ENCODE assay signal across 8 cellular contexts in the genomic region with DNA sequence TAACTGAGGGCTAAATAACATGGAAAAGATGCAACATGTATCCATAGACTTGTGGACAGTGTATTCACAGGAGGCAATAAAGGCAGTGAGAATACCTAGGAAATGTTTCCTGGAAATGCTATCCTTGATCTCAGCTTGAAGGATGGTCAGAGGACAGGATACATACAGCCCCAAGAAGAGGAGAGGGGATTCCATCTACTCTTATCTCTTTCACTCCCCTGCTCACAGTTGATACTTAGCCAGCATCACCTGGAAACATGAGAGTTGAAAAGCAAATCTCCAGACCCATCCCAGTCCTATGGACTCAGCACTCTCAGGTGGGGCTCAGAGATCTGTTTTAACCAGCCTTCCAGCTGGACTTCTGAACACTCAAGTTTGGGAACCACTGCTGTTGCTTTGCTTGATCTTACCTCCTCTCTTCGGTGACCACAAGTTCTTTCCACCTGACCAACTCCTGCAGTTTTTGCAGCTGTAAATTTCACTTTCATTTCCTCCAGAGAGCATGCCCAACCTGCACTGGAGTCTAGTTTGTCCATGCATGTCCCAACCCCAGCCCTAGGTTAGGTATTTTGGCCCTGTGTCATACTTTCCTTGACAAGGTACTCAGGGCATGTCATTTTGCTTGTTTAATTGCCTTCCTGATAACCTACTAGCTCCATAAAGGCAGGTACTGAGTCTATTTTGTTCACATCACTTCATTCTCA. TPM values are rescaled to one million over a fixed set of nuclear protein-coding genes. Genes with fewer than 3 reads are reported as not detected.
DNase-seq lines count a peak whose midpoint lies in the region; ATAC-seq lines count a peak whose summit lies in the region.

No MANE protein-coding gene starts in this region.

- peak; percentile 62 for DNase-seq in activated CD4-positive, alpha-beta T cell treated with anti-CD3 and anti-CD28 coated beads, Interleukin-2, amount 10 ng/mL, durations not matched to agents 7 days and 5 days
- DNase-seq in activated CD4-positive, alpha-beta T cell treated with anti-CD3 and anti-CD28 coated beads, Interleukin-2, amount 50 U/mL, for 1 hour: no peak
- DNase-seq in activated CD8-positive, alpha-beta T cell treated with anti-CD3 and anti-CD28 coated beads, Interleukin-2, amount 10 ng/mL, durations not matched to agents 7 days and 5 days: peak; percentile 72
- peak in 1 of 2 donors; percentile 26 for DNase-seq in stimulated activated naive CD8-positive, alpha-beta T cell treated with anti-CD3 and anti-CD28 coated beads, Interleukin-15, amount 100 ng/mL, for 72 hours
- DNase-seq in superior temporal gyrus (ENCODE audit: extremely low spot score): no peak
- no peak for DNase-seq in cerebellum (ENCODE audit: low spot score)
- DNase-seq in activated effector memory CD4-positive, alpha-beta T cell treated with Interleukin-2 at 50 U/mL for 16 hours: no peak

- H3K9me3 Mint-ChIP-seq in activated CD4-positive, alpha-beta T cell treated with anti-CD3 and anti-CD28 coated beads, Interleukin-2, amount 10 ng/mL, durations not matched to agents 7 days and 5 days: peaks cover 6% of the 10 kb centered on the region
- H3K9me3 Mint-ChIP-seq in activated CD8-positive, alpha-beta T cell treated with anti-CD3 and anti-CD28 coated beads, Interleukin-2, amount 10 ng/mL, durations not matched to agents 7 days and 5 days (ENCODE audit: insufficient read depth): no peaks in the 10 kb centered on the region
- no peaks in the 10 kb centered on the region for H3K9me3 Mint-ChIP-seq in stimulated activated naive CD8-positive, alpha-beta T cell treated with anti-CD3 and anti-CD28 coated beads, Interleukin-15, amount 100 ng/mL, for 72 hours

- peaks cover 80% of the 10 kb centered on the region for H3K4me1 Mint-ChIP-seq in activated CD4-positive, alpha-beta T cell treated with anti-CD3 and anti-CD28 coated beads, Interleukin-2, amount 10 ng/mL, durations not matched to agents 7 days and 5 days
- peaks cover 81% of the 10 kb centered on the region for H3K4me1 Mint-ChIP-seq in activated CD8-positive, alpha-beta T cell treated with anti-CD3 and anti-CD28 coated beads, Interleukin-2, amount 10 ng/mL, durations not matched to agents 7 days and 5 days (ENCODE audit: low read depth)
- H3K4me1 Mint-ChIP-seq in stimulated activated naive CD8-positive, alpha-beta T cell treated with anti-CD3 and anti-CD28 coated beads, Interleukin-15, amount 100 ng/mL, for 72 hours: peaks cover 79% of the 10 kb centered on the region

- peak overlapping the region; percentile 79 for H3K27ac Mint-ChIP-seq in activated CD4-positive, alpha-beta T cell treated with anti-CD3 and anti-CD28 coated beads, Interleukin-2, amount 10 ng/mL, durations not matched to agents 7 days and 5 days
- H3K27ac Mint-ChIP-seq in activated CD8-positive, alpha-beta T cell treated with anti-CD3 and anti-CD28 coated beads, Interleukin-2, amount 10 ng/mL, durations not matched to agents 7 days and 5 days: peak overlapping the region; percentile 80
- H3K27ac Mint-ChIP-seq in stimulated activated naive CD8-positive, alpha-beta T cell treated with anti-CD3 and anti-CD28 coated beads, Interleukin-15, amount 100 ng/mL, for 72 hours: peak overlapping the region in 1 of 2 donors; percentile 82

- peak; percentile 88 for ATAC-seq in HG02981 (IDR thresholded peaks at IDR 0.05; ENCODE audit: unreplicated experiment)
- ATAC-seq in activated CD8-positive, alpha-beta T cell treated with anti-CD3 and anti-CD28 coated beads, Interleukin-2, amount 10 ng/mL, durations not matched to agents 7 days and 5 days: peak; percentile 88
- ATAC-seq in stimulated activated naive CD8-positive, alpha-beta T cell treated with anti-CD3 and anti-CD28 coated beads, Interleukin-15, amount 100 ng/mL, for 72 hours: peak; percentile 79

- peaks cover 68% of the 10 kb centered on the region for H3K36me3 Mint-ChIP-seq in activated CD4-positive, alpha-beta T cell treated with anti-CD3 and anti-CD28 coated beads, Interleukin-2, amount 10 ng/mL, durations not matched to agents 7 days and 5 days (ENCODE audit: low read depth)
- peaks cover 75% of the 10 kb centered on the region for H3K36me3 Mint-ChIP-seq in activated CD8-positive, alpha-beta T cell treated with anti-CD3 and anti-CD28 coated beads, Interleukin-2, amount 10 ng/mL, durations not matched to agents 7 days and 5 days (ENCODE audit: low read depth)

- POLR2A ChIA-PET in activated CD4-positive, alpha-beta T cell treated with anti-CD3 and anti-CD28 coated beads, Interleukin-2, amount 10 ng/mL, durations not matched to agents 7 days and 5 days (lab: Charles Lee): interaction anchor here (0.6 kb wide), 1 partner anchor 9 kb away, joined by 4 read pairs; no protein-coding TSS in a partner anchor
- POLR2A ChIA-PET in activated CD8-positive, alpha-beta T cell treated with anti-CD3 and anti-CD28 coated beads, Interleukin-2, amount 10 ng/mL, durations not matched to agents 7 days and 5 days (lab: Charles Lee): interaction anchor here (1.1 to 1.6 kb wide), 2 partner anchors 9 to 216 kb away, joined by 3 to 4 read pairs; no protein-coding TSS in a partner anchor

- no peaks in the 10 kb centered on the region for H3K27me3 Mint-ChIP-seq in activated CD4-positive, alpha-beta T cell treated with anti-CD3 and anti-CD28 coated beads, Interleukin-2, amount 10 ng/mL, durations not matched to agents 7 days and 5 days
- no peaks in the 10 kb centered on the region for H3K27me3 Mint-ChIP-seq in activated CD8-positive, alpha-beta T cell treated with anti-CD3 and anti-CD28 coated beads, Interleukin-2, amount 10 ng/mL, durations not matched to agents 7 days and 5 days (ENCODE audit: low read depth)
- H3K27me3 Mint-ChIP-seq in stimulated activated naive CD8-positive, alpha-beta T cell treated with anti-CD3 and anti-CD28 coated beads, Interleukin-15, amount 100 ng/mL, for 72 hours: no peaks in the 10 kb centered on the region

- peak overlapping the region; percentile 37 for H3K4me3 Mint-ChIP-seq in activated CD4-positive, alpha-beta T cell treated with anti-CD3 and anti-CD28 coated beads, Interleukin-2, amount 10 ng/mL, durations not matched to agents 7 days and 5 days
- H3K4me3 Mint-ChIP-seq in activated CD8-positive, alpha-beta T cell treated with anti-CD3 and anti-CD28 coated beads, Interleukin-2, amount 10 ng/mL, durations not matched to agents 7 days and 5 days: peak overlapping the region; percentile 59
- H3K4me3 Mint-ChIP-seq in stimulated activated naive CD8-positive, alpha-beta T cell treated with anti-CD3 and anti-CD28 coated beads, Interleukin-15, amount 100 ng/mL, for 72 hours: peak overlapping the region; percentile 52 to 70

- CTCF ChIA-PET in activated CD4-positive, alpha-beta T cell treated with anti-CD3 and anti-CD28 coated beads, Interleukin-2, amount 10 ng/mL, durations not matched to agents 7 days and 5 days (lab: Charles Lee): interaction anchor here (0.6 to 1.8 kb wide), 5 partner anchors 9 to 21 kb away, joined by 3 to 5 read pairs (median 3); no protein-coding TSS in a partner anchor
- CTCF ChIA-PET in activated CD8-positive, alpha-beta T cell treated with anti-CD3 and anti-CD28 coated beads, Interleukin-2, amount 10 ng/mL, durations not matched to agents 7 days and 5 days (lab: Charles Lee): interaction anchor here (1.2 to 1.4 kb wide), 2 partner anchors 11 to 73 kb away, joined by 4 to 6 read pairs; partner anchors contain the start of gene RELL1

RNA-seq across cellular contexts. Expression of gene RELL1, which starts 10.4 kb away (rescaled TPM):
- total RNA-seq in activated CD4-positive, alpha-beta T cell treated with anti-CD3 and anti-CD28 coated beads, Interleukin-2, amount 10 ng/mL, durations not matched to agents 7 days and 5 days: 10 to 100 TPM; 32.3 to 35.1 TPM
- total RNA-seq in activated CD8-positive, alpha-beta T cell treated with anti-CD3 and anti-CD28 coated beads, Interleukin-2, amount 10 ng/mL, durations not matched to agents 7 days and 5 days: 10 to 100 TPM; 41.9 to 43.2 TPM
- total RNA-seq in cerebellum: 57.6 TPM

Comparison
In these comparisons a context has a peak if more than half of its experiments do, and no peak if none do; other contexts are left out.
1. DNase-seq: peak in activated CD4-positive, alpha-beta T cell treated with anti-CD3 and anti-CD28 coated beads, Interleukin-2, amount 10 ng/mL, durations not matched to agents 7 days and 5 days (single experiment) and activated CD8-positive, alpha-beta T cell treated with anti-CD3 and anti-CD28 coated beads, Interleukin-2, amount 10 ng/mL, durations not matched to agents 7 days and 5 days (single experiment); none in activated CD4-positive, alpha-beta T cell treated with anti-CD3 and anti-CD28 coated beads, Interleukin-2, amount 50 U/mL, for 1 hour (single experiment), superior temporal gyrus (single experiment), cerebellum (single experiment) and activated effector memory CD4-positive, alpha-beta T cell treated with Interleukin-2 at 50 U/mL for 16 hours (single experiment).
2. Peak in every context shown above with its lines, with median percentiles within 50 percentile points of each other: H3K4me3 Mint-ChIP-seq and ATAC-seq.